ENCODE assay signal across 2 cellular contexts in the genomic region with DNA sequence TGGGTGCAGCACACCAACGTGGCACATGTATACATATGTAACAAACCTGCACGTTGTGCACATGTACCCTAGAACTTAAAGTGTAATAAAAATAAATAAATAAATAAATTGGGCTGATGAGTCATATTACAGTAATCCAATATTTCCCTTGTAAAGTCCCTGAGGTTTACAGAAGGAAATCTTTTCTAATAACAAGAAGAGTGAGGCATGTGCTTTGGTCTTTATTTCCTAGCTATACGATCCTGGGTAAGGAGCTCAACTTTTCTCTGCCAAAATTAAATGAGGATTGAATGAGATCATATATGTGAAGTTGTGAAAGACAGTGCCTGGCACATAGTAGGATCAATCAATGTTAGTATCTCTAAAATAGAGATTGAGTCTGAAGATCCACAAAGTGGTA. TPM values are rescaled to one million over a fixed set of nuclear protein-coding genes. Genes with fewer than 3 reads are reported as not detected.
"Had no signal": no experiment of that assay in that cellular context is flagged by ENCODE, and none has a peak within 500 bp of the region (broad histone marks: within the 10 kb centered on the region; RNA-seq: fewer than 3 reads in every experiment).

No MANE protein-coding gene starts in this region.

RNA-seq across cellular contexts. Expression of a gene that starts 57.5 kb away (rescaled TPM):
- total RNA-seq: NCI-H460, SJSA1 had no signal
